In genomic region chr6:149728499-149729234, GRCh38 we compare ENCODE assay signal across 1 cellular context.
A peak's percentile ranks its signal among the peaks of the same experiment; 100 is the strongest.
TF ChIP-seq lines count a peak whose summit lies in the region.

No MANE protein-coding gene starts in this region.

TF ChIP-seq in K562, 482 proteins besides CTCF, POLR2A, EP300 and RAD21 (continued from another document and continues in another):
- TF ChIP-seq ZNF518B (CRISPR knock-in tag; IDR thresholded peaks at IDR 0.05) (no peak), MYNN (IDR thresholded peaks at IDR 0.05) (peak; percentile 79), MYNN (CRISPR knock-in tag; IDR thresholded peaks at IDR 0.05) (no peak), ZNF24 (IDR thresholded peaks at IDR 0.05) (peak; percentile 60; the same call in 1 of the 2 replicates), ZNF407 (IDR thresholded peaks at IDR 0.05; ENCODE audit: low read depth) (peak; percentile 49; the same call in 1 of the 2 replicates), ZNF668 (CRISPR knock-in tag; IDR thresholded peaks at IDR 0.05) (peak; percentile 29; the same call in 1 of the 2 replicates), TAF9B (IDR thresholded peaks at IDR 0.05; ENCODE audit: partially characterized antibody) (peak; percentile 11), MLLT1 (IDR thresholded peaks at IDR 0.05) (peak; percentile 80 to 88; a peak in 3 of 4 replicates), ARID1B (IDR thresholded peaks at IDR 0.05) (peak; percentile 98), ZEB2 (IDR thresholded peaks at IDR 0.05) (peak; percentile 61; the same call in 1 of the 2 replicates), TBP (optimal IDR thresholded peaks at IDR 0.05; ENCODE audit: low read depth, low read length) (peak; percentile 70), DACH1 (IDR thresholded peaks at IDR 0.05; ENCODE audit: partially characterized antibody) (peak; percentile 27), RNF2 (IDR thresholded peaks at IDR 0.05) (peak; percentile 95), CTCFL (IDR thresholded peaks at IDR 0.05; ENCODE audit: borderline replicate concordance, insufficient read depth, low read depth, low read length, poor library complexity, severe bottlenecking) (no peak), SMAD2 (IDR thresholded peaks at IDR 0.05; ENCODE audit: low read depth, low read length) (no peak), ZNF384 (IDR thresholded peaks at IDR 0.05; ENCODE audit: low read depth, low read length) (peak; percentile 15; the same call in 1 of the 2 replicates), VEZF1 (CRISPR knock-in tag; IDR thresholded peaks at IDR 0.05) (peak; percentile 83), ZNF324 (CRISPR knock-in tag; IDR thresholded peaks at IDR 0.05) (no peak), ZNF212 (CRISPR knock-in tag; IDR thresholded peaks at IDR 0.05) (peak; percentile 74; the same call in 1 of the 2 replicates), JUNB (CRISPR knock-in tag; conservative IDR thresholded peaks at IDR 0.05) (no peak), SREBF2 (CRISPR knock-in tag; IDR thresholded peaks at IDR 0.05) (no peak), CBFA2T3 (IDR thresholded peaks at IDR 0.05) (peak; percentile 99), RBFOX2 (IDR thresholded peaks at IDR 0.05; ENCODE audit: low read depth, low read length) (no peak), KAT8 (IDR thresholded peaks at IDR 0.05; ENCODE audit: low read depth) (no peak), PRMT5 (CRISPR knock-in tag; IDR thresholded peaks at IDR 0.05) (no peak), SETDB1 (IDR thresholded peaks at IDR 0.05; ENCODE audit: low read length) (no peak), ATF2 (CRISPR knock-in tag; IDR thresholded peaks at IDR 0.05) (no peak), PCBP2 (IDR thresholded peaks at IDR 0.05; ENCODE audit: low read depth, low read length, poor library complexity, severe bottlenecking) (no peak), PHF20 (IDR thresholded peaks at IDR 0.05; ENCODE audit: partially characterized antibody) (no peak), ZC3H4 (CRISPR knock-in tag; IDR thresholded peaks at IDR 0.05; ENCODE audit: borderline replicate concordance) (no peak), RERE (CRISPR knock-in tag; IDR thresholded peaks at IDR 0.05; ENCODE audit: borderline replicate concordance) (no peak)
